In the genomic region with DNA sequence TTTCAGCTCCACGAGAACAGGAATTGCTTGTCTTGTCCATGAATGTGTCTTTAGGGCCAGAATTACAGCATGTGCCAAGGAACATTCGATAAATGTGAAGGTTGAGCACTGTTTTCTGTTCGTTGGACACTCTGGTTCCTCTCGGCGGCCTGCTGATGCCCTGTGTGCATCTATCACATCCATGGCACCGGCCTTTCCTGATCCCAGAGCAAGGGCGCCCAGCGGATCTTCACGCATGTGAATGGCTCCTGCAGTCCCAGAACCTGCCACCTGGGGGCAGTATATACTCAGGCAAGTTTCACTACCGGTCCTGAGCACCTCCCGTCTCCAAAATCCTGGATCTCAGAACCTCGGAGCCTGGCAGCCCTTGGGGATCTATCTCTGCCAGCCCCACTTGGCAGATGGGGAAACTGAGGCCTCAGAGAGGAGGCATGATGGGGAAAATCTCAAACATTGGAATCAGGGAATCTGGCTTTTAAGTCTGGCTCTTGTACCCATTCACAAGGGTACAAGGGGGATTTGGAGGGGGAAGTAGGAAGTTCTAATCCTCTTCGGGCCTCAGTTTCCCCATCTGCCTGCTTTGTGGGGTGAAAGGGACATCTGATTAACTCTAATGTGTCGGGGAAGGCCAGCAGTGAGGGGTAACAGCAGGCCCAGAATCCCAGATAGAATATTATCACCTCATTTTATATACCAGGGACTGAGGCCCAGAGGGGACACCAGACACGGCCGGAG, we compare ENCODE assay signal across 8 cellular contexts. TPM values are rescaled to one million over a fixed set of nuclear protein-coding genes. Genes with fewer than 3 reads are reported as not detected.
DNase-seq lines count a peak whose midpoint lies in the region; ATAC-seq and TF ChIP-seq lines count a peak whose summit lies in the region.

No MANE protein-coding gene starts in this region.

- peaks cover 6% of the 10 kb centered on the region for H3K4me1 Mint-ChIP-seq in activated CD4-positive, alpha-beta T cell treated with anti-CD3 and anti-CD28 coated beads, Interleukin-2, amount 10 ng/mL, durations not matched to agents 7 days and 5 days

- H3K4me3 ChIP-seq in HEK293 (ENCODE audit: low read depth, low read length) = no peak overlapping the region
- H3K4me3 ChIP-seq in colonic mucosa = no peak overlapping the region
- H3K4me3 ChIP-seq in lower leg skin (ENCODE audit: low read depth, poor library complexity, severe bottlenecking) = no peak overlapping the region

- no peak overlapping the region for H3K4me3 Mint-ChIP-seq in activated CD4-positive, alpha-beta T cell treated with anti-CD3 and anti-CD28 coated beads, Interleukin-2, amount 10 ng/mL, durations not matched to agents 7 days and 5 days

- WGBS in lower leg skin, 2 donors = 17% methylated on average over 16 of the region's 16 CpGs

- H3K27me3 Mint-ChIP-seq in activated CD4-positive, alpha-beta T cell treated with anti-CD3 and anti-CD28 coated beads, Interleukin-2, amount 10 ng/mL, durations not matched to agents 7 days and 5 days = peaks cover 23% of the 10 kb centered on the region

- H3K9me3 ChIP-seq in HEK293 (ENCODE audit: control insufficient read depth, insufficient read depth, low read depth, low read length) (no peaks in the 10 kb centered on the region), colonic mucosa (no peaks in the 10 kb centered on the region)

- H3K36me3 ChIP-seq in HEK293 (ENCODE audit: control insufficient read depth in 2 of 2, insufficient read depth in 1 of 2, low read length in 2 of 2) (no peaks in the 10 kb centered on the region), colonic mucosa (no peaks in the 10 kb centered on the region)

- CTCF ChIA-PET in HEK293 (lab: Yijun Ruan, JAX) = interaction anchor here (0.6 to 6.8 kb wide), 25 partner anchors 9 to 646 kb away, joined by 3 to 106 read pairs (median 4); partner anchors contain the start of gene PEDS1
- CTCF ChIA-PET in activated CD4-positive, alpha-beta T cell treated with anti-CD3 and anti-CD28 coated beads, Interleukin-2, amount 10 ng/mL, durations not matched to agents 7 days and 5 days (lab: Charles Lee) = interaction anchor here (0.6 to 2.7 kb wide), 5 partner anchors 15 to 544 kb away, joined by 3 to 27 read pairs (median 3); no protein-coding TSS in a partner anchor

- H3K36me3 Mint-ChIP-seq in activated CD4-positive, alpha-beta T cell treated with anti-CD3 and anti-CD28 coated beads, Interleukin-2, amount 10 ng/mL, durations not matched to agents 7 days and 5 days (ENCODE audit: low read depth) = no peaks in the 10 kb centered on the region

- ATAC-seq in HG02678 (IDR thresholded peaks at IDR 0.05; ENCODE audit: unreplicated experiment) = no peak

- POLR2A ChIA-PET in HEK293 (lab: Yijun Ruan, JAX) = no interaction called here
- POLR2A ChIA-PET in activated CD4-positive, alpha-beta T cell treated with anti-CD3 and anti-CD28 coated beads, Interleukin-2, amount 10 ng/mL, durations not matched to agents 7 days and 5 days (lab: Charles Lee) = no interaction called here

- peak; percentile 88 for DNase-seq in Ammon's horn (ENCODE audit: low spot score)
- peak; percentile 76 for DNase-seq in NCI-H526 treated with DMSO at 0.1 percent for 48 hours (lab: John Stamatoyannopoulos, UW)
- peak; percentile 91 for DNase-seq in activated CD4-positive, alpha-beta T cell treated with anti-CD3 and anti-CD28 coated beads, Interleukin-2, amount 10 ng/mL, durations not matched to agents 7 days and 5 days
- DNase-seq in colonic mucosa = peak; percentile 98
- DNase-seq in lower leg skin (ENCODE audit: low spot score in 2 of 2) = peak; percentile 94 to 100
- DNase-seq in stimulated activated CD4-positive, alpha-beta T cell treated with anti-CD3 and anti-CD28 coated beads, TNF-alpha, amount 100 ng/mL, for 48 hours (ENCODE audit: low read depth in 3 of 3) = peak; percentile 76 to 96 (median 89)

- TF ChIP-seq CTCF in HEK293 (tag by site-specific recombination; IDR thresholded peaks at IDR 0.05) (peak; percentile 89), colonic mucosa (IDR thresholded peaks at IDR 0.05) (peak; percentile 98), lower leg skin (IDR thresholded peaks at IDR 0.05) (peak in 2 of 3 donors; percentile 85 to 97)

- H3K27ac ChIP-seq in HEK293 (ENCODE audit: extremely low read depth, low read depth, low read length) (no peak overlapping the region), colonic mucosa (no peak overlapping the region)

- no peak for TF ChIP-seq POLR2A in lower leg skin (IDR thresholded peaks at IDR 0.05)

- intact Hi-C loops in colonic mucosa (cut with DNase I) = loop anchor here (2.0 to 10.0 kb wide), 3 partner anchors 274 to 548 kb away; partner anchors contain the start of gene PARD6B
- intact Hi-C loops in lower leg skin (cut with DNase I; ENCODE audit: low total_unique reads) = loop anchor here (5.0 kb wide), 1 partner anchor 401 kb away; no protein-coding TSS in a partner anchor

- peak overlapping the region; percentile 31 for H3K27ac Mint-ChIP-seq in activated CD4-positive, alpha-beta T cell treated with anti-CD3 and anti-CD28 coated beads, Interleukin-2, amount 10 ng/mL, durations not matched to agents 7 days and 5 days

- H3K9ac ChIP-seq in colonic mucosa (ENCODE audit: low read depth in 2 of 2, low read length in 2 of 2) = no peak overlapping the region

- no peaks in the 10 kb centered on the region for H3K9me3 Mint-ChIP-seq in activated CD4-positive, alpha-beta T cell treated with anti-CD3 and anti-CD28 coated beads, Interleukin-2, amount 10 ng/mL, durations not matched to agents 7 days and 5 days

- H3K4me1 ChIP-seq in HEK293 (ENCODE audit: control insufficient read depth, insufficient read depth, low read length) (peaks cover 4% of the 10 kb centered on the region), colonic mucosa (no peaks in the 10 kb centered on the region)

- H3K27me3 ChIP-seq in colonic mucosa = no peaks in the 10 kb centered on the region

TF ChIP-seq in HEK293, 187 proteins besides CTCF, POLR2A, EP300 and RAD21 (continues in another document):
- TF ChIP-seq MZF1 (tag by site-specific recombination; IDR thresholded peaks at IDR 0.05; ENCODE audit: borderline replicate concordance) (peak; percentile 96), ZSCAN30 (tag by site-specific recombination; IDR thresholded peaks at IDR 0.05) (peak; percentile 52; the same call in 1 of the 2 replicates), ZNF747 (tag by site-specific recombination; IDR thresholded peaks at IDR 0.05) (no peak), ZBTB11 (tag by site-specific recombination; conservative IDR thresholded peaks at IDR 0.05; ENCODE audit: low read depth) (no peak), ZBTB17 (tag by site-specific recombination; IDR thresholded peaks at IDR 0.05) (peak; percentile 99), ZXDB (tag by site-specific recombination; IDR thresholded peaks at IDR 0.05) (no peak), YY1 (tag by site-specific recombination; IDR thresholded peaks at IDR 0.05) (no peak), ZNF121 (tag by site-specific recombination; IDR thresholded peaks at IDR 0.05) (no peak), ZBTB20 (tag by site-specific recombination; IDR thresholded peaks at IDR 0.05) (no peak), ZNF302 (tag by site-specific recombination; IDR thresholded peaks at IDR 0.05; ENCODE audit: low read depth) (no peak), ZNF426 (tag by site-specific recombination; IDR thresholded peaks at IDR 0.05) (no peak), ZFP3 (tag by site-specific recombination; IDR thresholded peaks at IDR 0.05; ENCODE audit: low read depth) (no peak), ZNF777 (tag by site-specific recombination; IDR thresholded peaks at IDR 0.05; ENCODE audit: borderline replicate concordance) (no peak), KLF1 (tag by site-specific recombination; IDR thresholded peaks at IDR 0.05) (no peak), IKZF3 (tag by site-specific recombination; IDR thresholded peaks at IDR 0.05) (peak; percentile 89)

RNA-seq across cellular contexts. Expression of gene CEBPB, which starts 4.3 kb away (rescaled TPM):
- total RNA-seq in activated CD4-positive, alpha-beta T cell treated with anti-CD3 and anti-CD28 coated beads, Interleukin-2, amount 10 ng/mL, durations not matched to agents 7 days and 5 days = 10 to 100 TPM; 17.9 to 24.1 TPM
- 10 to 100 TPM; 32.0 to 34.0 TPM for total RNA-seq in colonic mucosa
- 100 to 1,000 TPM; 154 to 221 (median 195) TPM for total RNA-seq in lower leg skin

RNA-seq across cellular contexts. Expression of gene PEDS1, which starts 32.8 kb away (rescaled TPM):
- total RNA-seq in activated CD4-positive, alpha-beta T cell treated with anti-CD3 and anti-CD28 coated beads, Interleukin-2, amount 10 ng/mL, durations not matched to agents 7 days and 5 days = 10 to 100 TPM; 27.9 to 31.3 TPM
- 10 to 100 TPM; 23.1 to 29.1 TPM for total RNA-seq in colonic mucosa
- total RNA-seq in lower leg skin = 10 to 100 TPM; 47.3 to 69.3 (median 59.6) TPM

Comparison
In these comparisons a context has a peak if more than half of its experiments do, and no peak if none do; other contexts are left out.
1. RNA of gene CEBPB, which starts 4.3 kb away (total RNA-seq): 154 to 221 TPM in lower leg skin; 32.0 to 34.0 TPM in colonic mucosa and 17.9 to 24.1 TPM in activated CD4-positive, alpha-beta T cell treated with anti-CD3 and anti-CD28 coated beads, Interleukin-2, amount 10 ng/mL, durations not matched to agents 7 days and 5 days; every median in the first group is over 4 times any median in the second.
2. Peak in every context shown above with its lines, with median percentiles within 50 percentile points of each other: DNase-seq and CTCF ChIP-seq.